ENCODE assay signal across 1 cellular context in the genomic region with DNA sequence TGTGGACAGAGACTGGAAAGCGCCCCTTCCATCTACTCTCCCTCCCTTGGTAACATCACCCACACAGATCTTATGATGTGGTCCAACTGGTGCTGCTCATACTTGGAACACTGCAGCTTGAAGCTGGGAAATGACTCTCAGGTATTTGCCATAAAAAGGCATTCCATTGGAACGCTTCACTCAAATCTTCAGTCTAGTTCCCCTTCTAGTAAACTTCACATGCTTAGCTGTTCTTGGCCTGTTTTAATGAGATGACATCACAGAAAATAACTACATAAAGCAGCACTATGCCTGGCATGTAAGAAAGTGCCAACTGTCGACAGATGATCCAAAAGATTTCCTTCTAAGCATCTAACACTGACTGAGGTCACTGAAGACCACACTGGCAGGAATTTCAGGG.
TF ChIP-seq lines count a peak whose summit lies in the region.

No MANE protein-coding gene starts in this region.

TF ChIP-seq in K562, 482 proteins besides CTCF, POLR2A, EP300 and RAD21:
- TF ChIP-seq HLTF (IDR thresholded peaks at IDR 0.05), result no peak
- TF ChIP-seq, protein P1, sequence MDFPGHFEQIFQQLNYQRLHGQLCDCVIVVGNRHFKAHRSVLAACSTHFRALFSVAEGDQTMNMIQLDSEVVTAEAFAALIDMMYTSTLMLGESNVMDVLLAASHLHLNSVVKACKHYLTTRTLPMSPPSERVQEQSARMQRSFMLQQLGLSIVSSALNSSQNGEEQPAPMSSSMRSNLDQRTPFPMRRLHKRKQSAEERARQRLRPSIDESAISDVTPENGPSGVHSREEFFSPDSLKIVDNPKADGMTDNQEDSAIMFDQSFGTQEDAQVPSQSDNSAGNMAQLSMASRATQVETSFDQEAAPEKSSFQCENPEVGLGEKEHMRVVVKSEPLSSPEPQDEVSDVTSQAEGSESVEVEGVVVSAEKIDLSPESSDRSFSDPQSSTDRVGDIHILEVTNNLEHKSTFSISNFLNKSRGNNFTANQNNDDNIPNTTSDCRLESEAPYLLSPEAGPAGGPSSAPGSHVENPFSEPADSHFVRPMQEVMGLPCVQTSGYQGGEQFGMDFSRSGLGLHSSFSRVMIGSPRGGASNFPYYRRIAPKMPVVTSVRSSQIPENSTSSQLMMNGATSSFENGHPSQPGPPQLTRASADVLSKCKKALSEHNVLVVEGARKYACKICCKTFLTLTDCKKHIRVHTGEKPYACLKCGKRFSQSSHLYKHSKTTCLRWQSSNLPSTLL (IDR thresholded peaks at IDR 0.05), result no peak
